Comparison of ENCODE assay signal across 1 cellular context in the genomic region with DNA sequence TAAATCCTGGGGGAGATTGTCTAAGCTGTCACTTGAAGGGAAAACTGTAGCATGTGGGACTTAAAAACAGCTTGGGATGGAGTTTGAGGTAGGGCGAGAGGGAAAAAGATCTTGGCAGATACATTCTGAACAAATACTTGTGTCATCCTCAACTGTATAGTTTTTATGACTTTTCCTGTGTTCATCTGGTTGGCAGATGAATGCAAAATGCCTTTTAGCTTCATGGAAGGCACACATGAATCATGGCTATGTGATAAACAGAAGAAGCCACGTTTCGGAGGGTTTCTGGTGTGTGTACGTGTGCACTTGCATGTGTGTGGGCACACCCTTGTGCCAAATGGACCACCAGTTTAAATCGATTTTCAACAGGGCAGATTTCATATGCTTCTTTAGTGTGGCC.
TF ChIP-seq lines count a peak whose summit lies in the region.

No MANE protein-coding gene starts in this region.

TF ChIP-seq in GM12878, 131 proteins besides CTCF, POLR2A, EP300 and RAD21 (continued from another document):
- TF ChIP-seq MYC (IDR thresholded peaks at IDR 0.05; ENCODE audit: insufficient read depth, insufficient read length, insufficient replicate concordance, low read length, severe bottlenecking): no peak
- no peak for TF ChIP-seq CHD1 (IDR thresholded peaks at IDR 0.05; ENCODE audit: low read depth, low read length)
- no peak for TF ChIP-seq SIX5 (IDR thresholded peaks at IDR 0.05; ENCODE audit: low read depth, low read length, severe bottlenecking)
- no peak for TF ChIP-seq ZNF207 (IDR thresholded peaks at IDR 0.05; ENCODE audit: borderline replicate concordance)
- no peak for TF ChIP-seq CHD2 (IDR thresholded peaks at IDR 0.05; ENCODE audit: borderline replicate concordance, low read depth, low read length)
- no peak for TF ChIP-seq ATF7 (IDR thresholded peaks at IDR 0.05; ENCODE audit: low read depth)
- no peak for TF ChIP-seq NFXL1 (IDR thresholded peaks at IDR 0.05; ENCODE audit: borderline replicate concordance)
- no peak for TF ChIP-seq TAF1 (IDR thresholded peaks at IDR 0.05; ENCODE audit: borderline replicate concordance, low read depth, low read length)
